In the genomic region with DNA sequence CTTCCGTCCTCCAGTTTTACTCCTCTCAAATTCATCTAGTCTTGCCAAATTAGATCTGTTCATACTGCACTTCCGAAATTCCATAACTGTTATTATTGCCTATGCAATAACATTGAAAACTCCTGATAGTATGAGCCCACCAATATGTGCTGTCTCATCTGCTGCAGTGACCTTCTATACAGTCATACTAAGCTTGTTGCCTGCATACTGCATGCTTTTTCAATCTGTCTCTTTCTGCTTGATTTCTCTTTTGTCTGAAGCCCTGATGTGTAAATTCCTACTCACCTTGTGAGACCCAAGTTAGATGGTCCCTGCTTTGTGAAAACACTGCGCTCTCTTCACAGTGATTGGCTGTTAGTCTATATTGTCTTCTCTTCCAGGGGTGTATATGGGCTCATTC, we compare ENCODE assay signal across 1 cellular context.
TF ChIP-seq lines count a peak whose summit lies in the region.

No MANE protein-coding gene starts in this region.

TF ChIP-seq in K562, 482 proteins besides CTCF, POLR2A, EP300 and RAD21:
- TF ChIP-seq PML (IDR thresholded peaks at IDR 0.05; ENCODE audit: low read length) = no peak
- TF ChIP-seq NFE2 (IDR thresholded peaks at IDR 0.05; ENCODE audit: low read depth) = peak; percentile 63
- TF ChIP-seq CREB1 (IDR thresholded peaks at IDR 0.05) = no peak
- TF ChIP-seq CREB1 (CRISPR knock-in tag; IDR thresholded peaks at IDR 0.05) = no peak
- no peak for TF ChIP-seq SIN3B (IDR thresholded peaks at IDR 0.05; ENCODE audit: low read depth)
- no peak for TF ChIP-seq EWSR1 (IDR thresholded peaks at IDR 0.05; ENCODE audit: borderline replicate concordance, low read depth, partially characterized antibody)
- TF ChIP-seq TCF3 (CRISPR knock-in tag; IDR thresholded peaks at IDR 0.05) = no peak
- 0 out of 4 replicates have a peak, but pooled peaks of 1 of the 2 experiments have one; percentile 12 for TF ChIP-seq KDM1A (IDR thresholded peaks at IDR 0.05)
- TF ChIP-seq ZNF316 (IDR thresholded peaks at IDR 0.05) = peak; percentile 65
- no peak for TF ChIP-seq PHB2 (IDR thresholded peaks at IDR 0.05; ENCODE audit: low read depth)
- TF ChIP-seq ZNF717 (CRISPR knock-in tag; IDR thresholded peaks at IDR 0.05) = no peak
- TF ChIP-seq ZNF217 (CRISPR knock-in tag; IDR thresholded peaks at IDR 0.05) = no peak
- TF ChIP-seq, protein P1, sequence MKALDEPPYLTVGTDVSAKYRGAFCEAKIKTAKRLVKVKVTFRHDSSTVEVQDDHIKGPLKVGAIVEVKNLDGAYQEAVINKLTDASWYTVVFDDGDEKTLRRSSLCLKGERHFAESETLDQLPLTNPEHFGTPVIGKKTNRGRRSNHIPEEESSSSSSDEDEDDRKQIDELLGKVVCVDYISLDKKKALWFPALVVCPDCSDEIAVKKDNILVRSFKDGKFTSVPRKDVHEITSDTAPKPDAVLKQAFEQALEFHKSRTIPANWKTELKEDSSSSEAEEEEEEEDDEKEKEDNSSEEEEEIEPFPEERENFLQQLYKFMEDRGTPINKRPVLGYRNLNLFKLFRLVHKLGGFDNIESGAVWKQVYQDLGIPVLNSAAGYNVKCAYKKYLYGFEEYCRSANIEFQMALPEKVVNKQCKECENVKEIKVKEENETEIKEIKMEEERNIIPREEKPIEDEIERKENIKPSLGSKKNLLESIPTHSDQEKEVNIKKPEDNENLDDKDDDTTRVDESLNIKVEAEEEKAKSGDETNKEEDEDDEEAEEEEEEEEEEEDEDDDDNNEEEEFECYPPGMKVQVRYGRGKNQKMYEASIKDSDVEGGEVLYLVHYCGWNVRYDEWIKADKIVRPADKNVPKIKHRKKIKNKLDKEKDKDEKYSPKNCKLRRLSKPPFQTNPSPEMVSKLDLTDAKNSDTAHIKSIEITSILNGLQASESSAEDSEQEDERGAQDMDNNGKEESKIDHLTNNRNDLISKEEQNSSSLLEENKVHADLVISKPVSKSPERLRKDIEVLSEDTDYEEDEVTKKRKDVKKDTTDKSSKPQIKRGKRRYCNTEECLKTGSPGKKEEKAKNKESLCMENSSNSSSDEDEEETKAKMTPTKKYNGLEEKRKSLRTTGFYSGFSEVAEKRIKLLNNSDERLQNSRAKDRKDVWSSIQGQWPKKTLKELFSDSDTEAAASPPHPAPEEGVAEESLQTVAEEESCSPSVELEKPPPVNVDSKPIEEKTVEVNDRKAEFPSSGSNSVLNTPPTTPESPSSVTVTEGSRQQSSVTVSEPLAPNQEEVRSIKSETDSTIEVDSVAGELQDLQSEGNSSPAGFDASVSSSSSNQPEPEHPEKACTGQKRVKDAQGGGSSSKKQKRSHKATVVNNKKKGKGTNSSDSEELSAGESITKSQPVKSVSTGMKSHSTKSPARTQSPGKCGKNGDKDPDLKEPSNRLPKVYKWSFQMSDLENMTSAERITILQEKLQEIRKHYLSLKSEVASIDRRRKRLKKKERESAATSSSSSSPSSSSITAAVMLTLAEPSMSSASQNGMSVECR (CRISPR knock-in tag; IDR thresholded peaks at IDR 0.05) = no peak
- TF ChIP-seq NFIC (IDR thresholded peaks at IDR 0.05) = peak; percentile 3; the same call in 1 of the 2 replicates
- TF ChIP-seq, protein P2, sequence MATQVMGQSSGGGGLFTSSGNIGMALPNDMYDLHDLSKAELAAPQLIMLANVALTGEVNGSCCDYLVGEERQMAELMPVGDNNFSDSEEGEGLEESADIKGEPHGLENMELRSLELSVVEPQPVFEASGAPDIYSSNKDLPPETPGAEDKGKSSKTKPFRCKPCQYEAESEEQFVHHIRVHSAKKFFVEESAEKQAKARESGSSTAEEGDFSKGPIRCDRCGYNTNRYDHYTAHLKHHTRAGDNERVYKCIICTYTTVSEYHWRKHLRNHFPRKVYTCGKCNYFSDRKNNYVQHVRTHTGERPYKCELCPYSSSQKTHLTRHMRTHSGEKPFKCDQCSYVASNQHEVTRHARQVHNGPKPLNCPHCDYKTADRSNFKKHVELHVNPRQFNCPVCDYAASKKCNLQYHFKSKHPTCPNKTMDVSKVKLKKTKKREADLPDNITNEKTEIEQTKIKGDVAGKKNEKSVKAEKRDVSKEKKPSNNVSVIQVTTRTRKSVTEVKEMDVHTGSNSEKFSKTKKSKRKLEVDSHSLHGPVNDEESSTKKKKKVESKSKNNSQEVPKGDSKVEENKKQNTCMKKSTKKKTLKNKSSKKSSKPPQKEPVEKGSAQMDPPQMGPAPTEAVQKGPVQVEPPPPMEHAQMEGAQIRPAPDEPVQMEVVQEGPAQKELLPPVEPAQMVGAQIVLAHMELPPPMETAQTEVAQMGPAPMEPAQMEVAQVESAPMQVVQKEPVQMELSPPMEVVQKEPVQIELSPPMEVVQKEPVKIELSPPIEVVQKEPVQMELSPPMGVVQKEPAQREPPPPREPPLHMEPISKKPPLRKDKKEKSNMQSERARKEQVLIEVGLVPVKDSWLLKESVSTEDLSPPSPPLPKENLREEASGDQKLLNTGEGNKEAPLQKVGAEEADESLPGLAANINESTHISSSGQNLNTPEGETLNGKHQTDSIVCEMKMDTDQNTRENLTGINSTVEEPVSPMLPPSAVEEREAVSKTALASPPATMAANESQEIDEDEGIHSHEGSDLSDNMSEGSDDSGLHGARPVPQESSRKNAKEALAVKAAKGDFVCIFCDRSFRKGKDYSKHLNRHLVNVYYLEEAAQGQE (CRISPR knock-in tag; IDR thresholded peaks at IDR 0.05; ENCODE audit: low read depth) = no peak
- TF ChIP-seq SMARCA5 (IDR thresholded peaks at IDR 0.05) = 0 out of 2 replicates have a peak, but pooled peaks have one; percentile 31
- 0 out of 4 replicates have a peak, but pooled peaks of 1 of the 2 experiments have one; percentile 46 for TF ChIP-seq CSDE1 (IDR thresholded peaks at IDR 0.05)
- TF ChIP-seq, protein P3, sequence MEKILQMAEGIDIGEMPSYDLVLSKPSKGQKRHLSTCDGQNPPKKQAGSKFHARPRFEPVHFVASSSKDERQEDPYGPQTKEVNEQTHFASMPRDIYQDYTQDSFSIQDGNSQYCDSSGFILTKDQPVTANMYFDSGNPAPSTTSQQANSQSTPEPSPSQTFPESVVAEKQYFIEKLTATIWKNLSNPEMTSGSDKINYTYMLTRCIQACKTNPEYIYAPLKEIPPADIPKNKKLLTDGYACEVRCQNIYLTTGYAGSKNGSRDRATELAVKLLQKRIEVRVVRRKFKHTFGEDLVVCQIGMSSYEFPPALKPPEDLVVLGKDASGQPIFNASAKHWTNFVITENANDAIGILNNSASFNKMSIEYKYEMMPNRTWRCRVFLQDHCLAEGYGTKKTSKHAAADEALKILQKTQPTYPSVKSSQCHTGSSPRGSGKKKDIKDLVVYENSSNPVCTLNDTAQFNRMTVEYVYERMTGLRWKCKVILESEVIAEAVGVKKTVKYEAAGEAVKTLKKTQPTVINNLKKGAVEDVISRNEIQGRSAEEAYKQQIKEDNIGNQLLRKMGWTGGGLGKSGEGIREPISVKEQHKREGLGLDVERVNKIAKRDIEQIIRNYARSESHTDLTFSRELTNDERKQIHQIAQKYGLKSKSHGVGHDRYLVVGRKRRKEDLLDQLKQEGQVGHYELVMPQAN (IDR thresholded peaks at IDR 0.05; ENCODE audit: borderline replicate concordance) = peak; percentile 52
- no peak for TF ChIP-seq NBN (IDR thresholded peaks at IDR 0.05; ENCODE audit: low read depth)
- no peak for TF ChIP-seq KLF13 (tag; IDR thresholded peaks at IDR 0.05; ENCODE audit: borderline replicate concordance, low read depth)
- no peak for TF ChIP-seq PHF21A (IDR thresholded peaks at IDR 0.05; ENCODE audit: borderline replicate concordance, low read depth)
- TF ChIP-seq SMARCA4 (IDR thresholded peaks at IDR 0.05) = peak; percentile 55; the same call in 1 of the 2 replicates
- no peak for TF ChIP-seq ZNF274 (IDR thresholded peaks at IDR 0.05; ENCODE audit: borderline replicate concordance, low read depth, low read length)
- TF ChIP-seq, protein P4, sequence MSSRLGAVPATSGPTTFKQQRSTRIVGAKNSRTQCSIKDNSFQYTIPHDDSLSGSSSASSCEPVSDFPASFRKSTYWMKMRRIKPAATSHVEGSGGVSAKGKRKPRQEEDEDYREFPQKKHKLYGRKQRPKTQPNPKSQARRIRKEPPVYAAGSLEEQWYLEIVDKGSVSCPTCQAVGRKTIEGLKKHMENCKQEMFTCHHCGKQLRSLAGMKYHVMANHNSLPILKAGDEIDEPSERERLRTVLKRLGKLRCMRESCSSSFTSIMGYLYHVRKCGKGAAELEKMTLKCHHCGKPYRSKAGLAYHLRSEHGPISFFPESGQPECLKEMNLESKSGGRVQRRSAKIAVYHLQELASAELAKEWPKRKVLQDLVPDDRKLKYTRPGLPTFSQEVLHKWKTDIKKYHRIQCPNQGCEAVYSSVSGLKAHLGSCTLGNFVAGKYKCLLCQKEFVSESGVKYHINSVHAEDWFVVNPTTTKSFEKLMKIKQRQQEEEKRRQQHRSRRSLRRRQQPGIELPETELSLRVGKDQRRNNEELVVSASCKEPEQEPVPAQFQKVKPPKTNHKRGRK (tag; IDR thresholded peaks at IDR 0.05) = no peak
- TF ChIP-seq, protein P5, sequence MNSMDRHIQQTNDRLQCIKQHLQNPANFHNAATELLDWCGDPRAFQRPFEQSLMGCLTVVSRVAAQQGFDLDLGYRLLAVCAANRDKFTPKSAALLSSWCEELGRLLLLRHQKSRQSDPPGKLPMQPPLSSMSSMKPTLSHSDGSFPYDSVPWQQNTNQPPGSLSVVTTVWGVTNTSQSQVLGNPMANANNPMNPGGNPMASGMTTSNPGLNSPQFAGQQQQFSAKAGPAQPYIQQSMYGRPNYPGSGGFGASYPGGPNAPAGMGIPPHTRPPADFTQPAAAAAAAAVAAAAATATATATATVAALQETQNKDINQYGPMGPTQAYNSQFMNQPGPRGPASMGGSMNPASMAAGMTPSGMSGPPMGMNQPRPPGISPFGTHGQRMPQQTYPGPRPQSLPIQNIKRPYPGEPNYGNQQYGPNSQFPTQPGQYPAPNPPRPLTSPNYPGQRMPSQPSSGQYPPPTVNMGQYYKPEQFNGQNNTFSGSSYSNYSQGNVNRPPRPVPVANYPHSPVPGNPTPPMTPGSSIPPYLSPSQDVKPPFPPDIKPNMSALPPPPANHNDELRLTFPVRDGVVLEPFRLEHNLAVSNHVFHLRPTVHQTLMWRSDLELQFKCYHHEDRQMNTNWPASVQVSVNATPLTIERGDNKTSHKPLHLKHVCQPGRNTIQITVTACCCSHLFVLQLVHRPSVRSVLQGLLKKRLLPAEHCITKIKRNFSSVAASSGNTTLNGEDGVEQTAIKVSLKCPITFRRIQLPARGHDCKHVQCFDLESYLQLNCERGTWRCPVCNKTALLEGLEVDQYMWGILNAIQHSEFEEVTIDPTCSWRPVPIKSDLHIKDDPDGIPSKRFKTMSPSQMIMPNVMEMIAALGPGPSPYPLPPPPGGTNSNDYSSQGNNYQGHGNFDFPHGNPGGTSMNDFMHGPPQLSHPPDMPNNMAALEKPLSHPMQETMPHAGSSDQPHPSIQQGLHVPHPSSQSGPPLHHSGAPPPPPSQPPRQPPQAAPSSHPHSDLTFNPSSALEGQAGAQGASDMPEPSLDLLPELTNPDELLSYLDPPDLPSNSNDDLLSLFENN (IDR thresholded peaks at IDR 0.05; ENCODE audit: low read depth in 2 of 2, low read length in 2 of 2) = no peak
- peak; percentile 47; the same call in 1 of the 2 replicates for TF ChIP-seq C11orf30 (IDR thresholded peaks at IDR 0.05; ENCODE audit: low read depth)
